Comparison of ENCODE assay signal across 20 cellular contexts in the genomic region with DNA sequence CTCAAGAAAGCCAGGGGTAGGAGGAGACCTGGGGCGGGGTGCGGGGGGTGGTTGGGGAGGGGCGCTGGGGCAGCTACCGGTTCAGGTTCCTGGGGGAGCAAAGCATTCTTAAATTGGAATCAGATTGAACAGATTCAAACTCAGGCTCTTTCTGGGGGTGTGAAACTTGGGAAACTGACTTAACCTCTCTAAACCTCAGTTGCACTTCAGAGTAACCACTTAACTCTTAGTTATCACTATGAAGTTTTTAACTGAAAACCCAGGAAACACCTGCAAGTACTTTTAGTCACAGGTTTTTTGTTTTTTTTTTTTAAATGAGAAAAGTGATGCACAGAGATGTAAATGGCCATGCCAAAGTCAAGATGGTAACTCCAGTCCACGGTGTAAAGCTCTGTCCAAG.
DNase-seq lines count a peak whose midpoint lies in the region; ATAC-seq and TF ChIP-seq lines count a peak whose summit lies in the region.
"Had no signal": no experiment of that assay in that cellular context is flagged by ENCODE, and none has a peak within 500 bp of the region (broad histone marks: within the 10 kb centered on the region; RNA-seq: fewer than 3 reads in every experiment).

No MANE protein-coding gene starts in this region.

- no peak for ATAC-seq in GM23338
- no peak for ATAC-seq in GM19023 (IDR thresholded peaks at IDR 0.05; ENCODE audit: unreplicated experiment)
- no peak for ATAC-seq in effector memory CD8-positive, alpha-beta T cell (replicated peaks)
- no peak for ATAC-seq in GM19395 (IDR thresholded peaks at IDR 0.05; ENCODE audit: unreplicated experiment)
- ATAC-seq: GM12878 had no signal

- H3K4me3 ChIP-seq in GM23338 (no peak overlapping the region), osteoblast (ENCODE audit: insufficient read depth, low read length) (no peak overlapping the region)
- H3K4me3 ChIP-seq: BLaER1, GM12878 had no signal

- H3K9me3 ChIP-seq in KOPT-K1 (ENCODE audit: insufficient read depth, low read length, poor library complexity, severe bottlenecking) (no peaks in the 10 kb centered on the region), osteoblast (ENCODE audit: low read depth, low read length) (no peaks in the 10 kb centered on the region)
- H3K9me3 ChIP-seq: BLaER1 had no signal

- TF ChIP-seq CTCF in GM23338 (conservative IDR thresholded peaks at IDR 0.05; ENCODE audit: low read depth in 2 of 2) (no peak), osteoblast (IDR thresholded peaks at IDR 0.05; ENCODE audit: extremely low read depth, low read depth, low read length) (no peak)

- no peak for DNase-seq in GM23338 (ENCODE audit: low spot score)
- DNase-seq in RPMI8226 = peak; percentile 12
- DNase-seq in osteoblast (ENCODE audit: insufficient read length, low spot score, missing footprints) = peak; percentile 59
- DNase-seq in effector memory CD8-positive, alpha-beta T cell = no peak
- DNase-seq: CD4-positive, CD25-positive, alpha-beta regulatory T cell; CD8-positive, alpha-beta memory T cell; DMS 273 treated with DMSO at 0.1 percent for 48 hours; DMS79; EL; GDM1; H7; HCEC 1CT had no signal

- H3K4me1 Mint-ChIP-seq in GM23338 = peaks cover 11% of the 10 kb centered on the region; the same call in 2 of the 3 replicates
- H3K4me1 Mint-ChIP-seq in effector memory CD8-positive, alpha-beta T cell (ENCODE audit: low read depth in 2 of 2) = no peaks in the 10 kb centered on the region
- H3K4me1 Mint-ChIP-seq: B cell; CD4-positive, CD25-positive, alpha-beta regulatory T cell; CD8-positive, alpha-beta memory T cell had no signal

- no peaks in the 10 kb centered on the region for H3F3A ChIP-seq in GM23338 (replicated peaks; ENCODE audit: low read depth)

- H3K9me2 ChIP-seq in GM23338 (ENCODE audit: insufficient read depth) = 0 out of 2 replicates have a peak, but pooled peaks cover 3% of the 10 kb centered on the region

- no peak overlapping the region for H3K4me2 ChIP-seq in GM23338
- no peak overlapping the region for H3K4me2 ChIP-seq in osteoblast (ENCODE audit: insufficient read depth, low read length)
- H3K4me2 ChIP-seq: BLaER1 had no signal

- H2AFZ ChIP-seq in GM23338 = peak overlapping the region; percentile 23; the same call in 1 of the 2 replicates
- H2AFZ ChIP-seq in osteoblast (ENCODE audit: low read length) = no peak overlapping the region

- H4K20me1 ChIP-seq in GM23338 (replicated peaks; ENCODE audit: insufficient read depth) (no peaks in the 10 kb centered on the region), osteoblast (ENCODE audit: insufficient read depth, low read length) (no peaks in the 10 kb centered on the region)
- H4K20me1 ChIP-seq: BLaER1 had no signal

- no peak overlapping the region for H3K4me3 Mint-ChIP-seq in GM23338
- no peak overlapping the region for H3K4me3 Mint-ChIP-seq in effector memory CD8-positive, alpha-beta T cell
- H3K4me3 Mint-ChIP-seq: B cell; CD4-positive, CD25-positive, alpha-beta regulatory T cell; CD8-positive, alpha-beta memory T cell had no signal

- no peaks in the 10 kb centered on the region for H3K27me3 ChIP-seq in GM23338 (ENCODE audit: insufficient read depth)
- peaks cover 24% of the 10 kb centered on the region for H3K27me3 ChIP-seq in osteoblast (ENCODE audit: insufficient read depth, low read length)
- H3K27me3 ChIP-seq: BLaER1 had no signal

- no peaks in the 10 kb centered on the region for H3K36me3 Mint-ChIP-seq in GM23338 (ENCODE audit: low read depth)
- no peaks in the 10 kb centered on the region for H3K36me3 Mint-ChIP-seq in effector memory CD8-positive, alpha-beta T cell (ENCODE audit: insufficient read depth)
- H3K36me3 Mint-ChIP-seq: CD4-positive, CD25-positive, alpha-beta regulatory T cell; CD8-positive, alpha-beta memory T cell had no signal

- no peak overlapping the region for H3K27ac Mint-ChIP-seq in GM23338
- no peak overlapping the region for H3K27ac Mint-ChIP-seq in effector memory CD8-positive, alpha-beta T cell
- H3K27ac Mint-ChIP-seq: B cell; CD4-positive, CD25-positive, alpha-beta regulatory T cell; CD8-positive, alpha-beta memory T cell had no signal

- H3K36me3 ChIP-seq in GM23338 (ENCODE audit: insufficient read depth) (no peaks in the 10 kb centered on the region), KOPT-K1 (ENCODE audit: insufficient read depth, low read length) (no peaks in the 10 kb centered on the region), osteoblast (ENCODE audit: insufficient read depth, low read length) (no peaks in the 10 kb centered on the region)
- H3K36me3 ChIP-seq: BLaER1 had no signal

- H3K27me3 Mint-ChIP-seq in GM23338 (ENCODE audit: insufficient read depth, low read depth, poor library complexity) = no peaks in the 10 kb centered on the region
- H3K27me3 Mint-ChIP-seq in effector memory CD8-positive, alpha-beta T cell = peaks cover 42 to 74% of the 10 kb centered on the region in 2 donors

- H3K4me1 ChIP-seq in GM23338 (ENCODE audit: insufficient read depth) (peaks cover 7% of the 10 kb centered on the region; the same call in 1 of the 2 replicates), osteoblast (ENCODE audit: insufficient read depth, low read length) (no peaks in the 10 kb centered on the region)
- H3K4me1 ChIP-seq: BLaER1 had no signal

- H3K79me2 ChIP-seq in GM23338 (replicated peaks; ENCODE audit: insufficient read depth) (no peaks in the 10 kb centered on the region), osteoblast (ENCODE audit: insufficient read depth, low read length) (no peaks in the 10 kb centered on the region)

- peaks cover 3% of the 10 kb centered on the region; the same call in 1 of the 3 replicates for H3K9me3 Mint-ChIP-seq in GM23338
- H3K9me3 Mint-ChIP-seq in effector memory CD8-positive, alpha-beta T cell = no peaks in the 10 kb centered on the region
- H3K9me3 Mint-ChIP-seq: CD4-positive, CD25-positive, alpha-beta regulatory T cell; CD8-positive, alpha-beta memory T cell had no signal

- no peak overlapping the region for H3K27ac ChIP-seq in GM23338 (ENCODE audit: low read depth)
- H3K27ac ChIP-seq in KOPT-K1 (ENCODE audit: low read depth, low read length, poor library complexity, severe bottlenecking) = peak overlapping the region; percentile 72
- no peak overlapping the region for H3K27ac ChIP-seq in osteoblast (ENCODE audit: low read depth, low read length)
- H3K27ac ChIP-seq: 22Rv1, BLaER1, C4-2B had no signal

TF ChIP-seq in GM23338, 12 proteins besides CTCF, POLR2A, EP300 and RAD21 (continues in another document):
- TF ChIP-seq CREB1 (CRISPR knock-in tag; IDR thresholded peaks at IDR 0.05; ENCODE audit: low read depth) (no peak), EZH2 (IDR thresholded peaks at IDR 0.05; ENCODE audit: low read depth, unreplicated experiment) (no peak), ZNF331 (CRISPR knock-in tag; IDR thresholded peaks at IDR 0.05; ENCODE audit: low read depth) (no peak)
- TF ChIP-seq, protein P1, sequence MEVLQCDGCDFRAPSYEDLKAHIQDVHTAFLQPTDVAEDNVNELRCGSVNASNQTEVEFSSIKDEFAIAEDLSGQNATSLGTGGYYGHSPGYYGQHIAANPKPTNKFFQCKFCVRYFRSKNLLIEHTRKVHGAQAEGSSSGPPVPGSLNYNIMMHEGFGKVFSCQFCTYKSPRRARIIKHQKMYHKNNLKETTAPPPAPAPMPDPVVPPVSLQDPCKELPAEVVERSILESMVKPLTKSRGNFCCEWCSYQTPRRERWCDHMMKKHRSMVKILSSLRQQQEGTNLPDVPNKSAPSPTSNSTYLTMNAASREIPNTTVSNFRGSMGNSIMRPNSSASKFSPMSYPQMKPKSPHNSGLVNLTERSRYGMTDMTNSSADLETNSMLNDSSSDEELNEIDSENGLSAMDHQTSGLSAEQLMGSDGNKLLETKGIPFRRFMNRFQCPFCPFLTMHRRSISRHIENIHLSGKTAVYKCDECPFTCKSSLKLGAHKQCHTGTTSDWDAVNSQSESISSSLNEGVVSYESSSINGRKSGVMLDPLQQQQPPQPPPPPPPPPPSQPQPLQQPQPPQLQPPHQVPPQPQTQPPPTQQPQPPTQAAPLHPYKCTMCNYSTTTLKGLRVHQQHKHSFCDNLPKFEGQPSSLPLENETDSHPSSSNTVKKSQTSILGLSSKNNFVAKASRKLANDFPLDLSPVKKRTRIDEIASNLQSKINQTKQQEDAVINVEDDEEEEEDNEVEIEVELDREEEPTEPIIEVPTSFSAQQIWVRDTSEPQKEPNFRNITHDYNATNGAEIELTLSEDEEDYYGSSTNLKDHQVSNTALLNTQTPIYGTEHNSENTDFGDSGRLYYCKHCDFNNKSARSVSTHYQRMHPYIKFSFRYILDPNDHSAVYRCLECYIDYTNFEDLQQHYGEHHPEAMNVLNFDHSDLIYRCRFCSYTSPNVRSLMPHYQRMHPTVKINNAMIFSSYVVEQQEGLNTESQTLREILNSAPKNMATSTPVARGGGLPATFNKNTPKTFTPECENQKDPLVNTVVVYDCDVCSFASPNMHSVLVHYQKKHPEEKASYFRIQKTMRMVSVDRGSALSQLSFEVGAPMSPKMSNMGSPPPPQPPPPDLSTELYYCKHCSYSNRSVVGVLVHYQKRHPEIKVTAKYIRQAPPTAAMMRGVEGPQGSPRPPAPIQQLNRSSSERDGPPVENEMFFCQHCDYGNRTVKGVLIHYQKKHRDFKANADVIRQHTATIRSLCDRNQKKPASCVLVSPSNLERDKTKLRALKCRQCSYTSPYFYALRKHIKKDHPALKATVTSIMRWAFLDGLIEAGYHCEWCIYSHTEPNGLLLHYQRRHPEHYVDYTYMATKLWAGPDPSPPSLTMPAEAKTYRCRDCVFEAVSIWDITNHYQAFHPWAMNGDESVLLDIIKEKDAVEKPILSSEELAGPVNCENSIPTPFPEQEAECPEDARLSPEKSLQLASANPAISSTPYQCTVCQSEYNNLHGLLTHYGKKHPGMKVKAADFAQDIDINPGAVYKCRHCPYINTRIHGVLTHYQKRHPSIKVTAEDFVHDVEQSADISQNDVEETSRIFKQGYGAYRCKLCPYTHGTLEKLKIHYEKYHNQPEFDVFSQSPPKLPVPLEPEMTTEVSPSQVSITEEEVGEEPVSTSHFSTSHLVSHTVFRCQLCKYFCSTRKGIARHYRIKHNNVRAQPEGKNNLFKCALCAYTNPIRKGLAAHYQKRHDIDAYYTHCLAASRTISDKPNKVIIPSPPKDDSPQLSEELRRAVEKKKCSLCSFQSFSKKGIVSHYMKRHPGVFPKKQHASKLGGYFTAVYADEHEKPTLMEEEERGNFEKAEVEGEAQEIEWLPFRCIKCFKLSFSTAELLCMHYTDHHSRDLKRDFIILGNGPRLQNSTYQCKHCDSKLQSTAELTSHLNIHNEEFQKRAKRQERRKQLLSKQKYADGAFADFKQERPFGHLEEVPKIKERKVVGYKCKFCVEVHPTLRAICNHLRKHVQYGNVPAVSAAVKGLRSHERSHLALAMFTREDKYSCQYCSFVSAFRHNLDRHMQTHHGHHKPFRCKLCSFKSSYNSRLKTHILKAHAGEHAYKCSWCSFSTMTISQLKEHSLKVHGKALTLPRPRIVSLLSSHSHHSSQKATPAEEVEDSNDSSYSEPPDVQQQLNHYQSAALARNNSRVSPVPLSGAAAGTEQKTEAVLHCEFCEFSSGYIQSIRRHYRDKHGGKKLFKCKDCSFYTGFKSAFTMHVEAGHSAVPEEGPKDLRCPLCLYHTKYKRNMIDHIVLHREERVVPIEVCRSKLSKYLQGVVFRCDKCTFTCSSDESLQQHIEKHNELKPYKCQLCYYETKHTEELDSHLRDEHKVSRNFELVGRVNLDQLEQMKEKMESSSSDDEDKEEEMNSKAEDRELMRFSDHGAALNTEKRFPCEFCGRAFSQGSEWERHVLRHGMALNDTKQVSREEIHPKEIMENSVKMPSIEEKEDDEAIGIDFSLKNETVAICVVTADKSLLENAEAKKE (CRISPR knock-in tag; IDR thresholded peaks at IDR 0.05) = no peak

Comparison
In these comparisons a context has a peak if more than half of its experiments do, and no peak if none do; other contexts are left out.
1. DNase-seq: peak in RPMI8226 (single experiment) and osteoblast (single experiment); none in GM23338 (single experiment) and effector memory CD8-positive, alpha-beta T cell (0 of 3).